In genomic region chr9:4662108-4662988, GRCh38 we compare ENCODE assay signal across 8 cellular contexts.
DNase-seq lines count a peak whose midpoint lies in the region; ATAC-seq and TF ChIP-seq lines count a peak whose summit lies in the region.

Gene PLPP6, plus strand, starts transcription at chr9:4662294. Its CDS starts 82 bp downstream, at chr9:4662376.

- peak within 1 kb of the TSS; percentile 45 for H3K27ac ChIP-seq in KOPT-K1 (ENCODE audit: low read depth, low read length, poor library complexity, severe bottlenecking)

- H3K4me3 Mint-ChIP-seq in nephron, result peak within 1 kb of the TSS; percentile 81 to 92 (median 90)

- no peaks in the 10 kb centered on the region for H3K36me3 Mint-ChIP-seq in nephron (ENCODE audit: low read depth)

- peak within 1 kb of the TSS; percentile 70 for H3K4me3 ChIP-seq in fibroblast of pulmonary artery (replicated peaks; ENCODE audit: low read depth, low read length)

- peaks cover 2% of the 10 kb centered on the region for H3K9me3 Mint-ChIP-seq in nephron

- H3K4me1 Mint-ChIP-seq in nephron, result peaks cover 39% of the 10 kb centered on the region

- no peaks in the 10 kb centered on the region for H3K9me3 ChIP-seq in KOPT-K1 (ENCODE audit: insufficient read depth, low read length, poor library complexity, severe bottlenecking)

- ATAC-seq in GM21786 (IDR thresholded peaks at IDR 0.05; ENCODE audit: unreplicated experiment), result peak; percentile 84

- peak within 1 kb of the TSS; percentile 61 to 73 (median 72) for H3K27ac Mint-ChIP-seq in nephron

- peak; percentile 47 for TF ChIP-seq CTCF in fibroblast of pulmonary artery (IDR thresholded peaks at IDR 0.05; ENCODE audit: low read length, missing control alignments)
- TF ChIP-seq CTCF in nephron (IDR thresholded peaks at IDR 0.05; ENCODE audit: unreplicated experiment in 3 of 3), result peak; percentile 39 to 55 (median 42)

- no peaks in the 10 kb centered on the region for H3K36me3 ChIP-seq in KOPT-K1 (ENCODE audit: insufficient read depth, low read length)

- peaks cover 8% of the 10 kb centered on the region for H3K27me3 Mint-ChIP-seq in nephron (ENCODE audit: low read depth)

- DNase-seq in ELF-1 (ENCODE audit: low read depth, low spot score), result peak; percentile 91
- peak; percentile 90 for DNase-seq in RKO (ENCODE audit: low spot score)
- peak; percentile 91 for DNase-seq in activated effector memory CD4-positive, alpha-beta T cell treated with anti-CD3 and anti-CD28 coated beads, Interleukin-2, amount 50 U/mL, for 16 hours
- DNase-seq in fibroblast of pulmonary artery (ENCODE audit: low read depth), result peak; percentile 84
- peak; percentile 69 for DNase-seq in stromal cell of bone marrow (ENCODE audit: low read depth)

Comparison
In these comparisons a context has a peak if more than half of its experiments do, and no peak if none do; other contexts are left out.
1. Peak in every context shown above with its lines: DNase-seq, ATAC-seq, H3K4me3 ChIP-seq and H3K27ac ChIP-seq.